Comparison of ENCODE assay signal across 6 cellular contexts in the genomic region with DNA sequence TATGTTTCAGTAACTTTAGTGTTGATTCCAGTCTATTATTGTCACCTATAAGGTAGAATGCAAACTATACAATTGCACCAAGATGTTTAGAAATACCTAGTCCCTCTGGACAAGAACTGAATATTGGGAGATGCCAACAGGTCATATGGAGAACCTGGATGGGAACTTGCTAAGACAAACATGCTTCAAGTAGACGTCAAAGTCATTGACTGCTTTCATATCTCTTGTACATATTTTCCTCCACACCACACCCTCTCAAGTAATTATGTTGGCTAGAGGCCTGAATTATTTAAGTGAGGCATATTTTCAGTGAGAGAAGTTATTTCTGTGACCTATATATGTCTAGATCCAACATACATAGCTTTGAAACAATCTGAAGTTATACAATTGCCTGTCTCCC.
"Had no signal": no experiment of that assay in that cellular context is flagged by ENCODE, and none has a peak within 500 bp of the region (broad histone marks: within the 10 kb centered on the region; RNA-seq: fewer than 3 reads in every experiment).

No MANE protein-coding gene starts in this region.

- H3K4me3 ChIP-seq: K562 had no signal

- H3K27me3 Mint-ChIP-seq: IgD-negative memory B cell had no signal

- H3K27ac ChIP-seq: HL-60 had no signal

- H3K36me3 Mint-ChIP-seq: IgD-negative memory B cell had no signal

- H3K4me3 Mint-ChIP-seq: IgD-negative memory B cell had no signal

- H3K4me1 Mint-ChIP-seq: IgD-negative memory B cell had no signal

- H3K27ac Mint-ChIP-seq: IgD-negative memory B cell had no signal

- ATAC-seq: HepG2, K562 had no signal

- DNase-seq: IMR-90, KBM-7 had no signal
